In genomic region chr9:37751186-37751585, GRCh38 we compare ENCODE assay signal across 1 cellular context.
TF ChIP-seq lines count a peak whose summit lies in the region.

No MANE protein-coding gene starts in this region.

TF ChIP-seq in HepG2, 621 proteins besides CTCF, POLR2A, EP300 and RAD21 (continued from another document):
- TF ChIP-seq HNF1B (CRISPR knock-in tag; IDR thresholded peaks at IDR 0.05) (no peak), RFX5 (IDR thresholded peaks at IDR 0.05; ENCODE audit: low read depth, low read length) (no peak)
